1 cellular context compared by ENCODE assay signal in genomic region chr19:2425622-2426581, GRCh38.
TF ChIP-seq lines count a peak whose summit lies in the region.

No MANE protein-coding gene starts in this region.

TF ChIP-seq in endothelial cell of umbilical vein, 7 proteins besides CTCF, POLR2A, EP300 and RAD21:
- TF ChIP-seq FOS (IDR thresholded peaks at IDR 0.05; ENCODE audit: borderline replicate concordance, insufficient read depth, low read length), result no peak
- no peak for TF ChIP-seq MAX (IDR thresholded peaks at IDR 0.05; ENCODE audit: insufficient read depth, insufficient read length)
- no peak for TF ChIP-seq MYC (IDR thresholded peaks at IDR 0.05; ENCODE audit: low read depth, low read length)
- TF ChIP-seq POLR2AphosphoS5 (IDR thresholded peaks at IDR 0.05; ENCODE audit: insufficient read depth, low read depth, low read length), result no peak
- no peak for TF ChIP-seq GATA2 (IDR thresholded peaks at IDR 0.05; ENCODE audit: insufficient read depth, insufficient read length, low read depth, low read length)
- no peak for TF ChIP-seq JUN (IDR thresholded peaks at IDR 0.05; ENCODE audit: borderline replicate concordance, insufficient read depth, insufficient read length, low read depth)
- no peak for TF ChIP-seq EZH2 (IDR thresholded peaks at IDR 0.05; ENCODE audit: borderline replicate concordance, low read depth, low read length, severe bottlenecking)
